In the genomic region with DNA sequence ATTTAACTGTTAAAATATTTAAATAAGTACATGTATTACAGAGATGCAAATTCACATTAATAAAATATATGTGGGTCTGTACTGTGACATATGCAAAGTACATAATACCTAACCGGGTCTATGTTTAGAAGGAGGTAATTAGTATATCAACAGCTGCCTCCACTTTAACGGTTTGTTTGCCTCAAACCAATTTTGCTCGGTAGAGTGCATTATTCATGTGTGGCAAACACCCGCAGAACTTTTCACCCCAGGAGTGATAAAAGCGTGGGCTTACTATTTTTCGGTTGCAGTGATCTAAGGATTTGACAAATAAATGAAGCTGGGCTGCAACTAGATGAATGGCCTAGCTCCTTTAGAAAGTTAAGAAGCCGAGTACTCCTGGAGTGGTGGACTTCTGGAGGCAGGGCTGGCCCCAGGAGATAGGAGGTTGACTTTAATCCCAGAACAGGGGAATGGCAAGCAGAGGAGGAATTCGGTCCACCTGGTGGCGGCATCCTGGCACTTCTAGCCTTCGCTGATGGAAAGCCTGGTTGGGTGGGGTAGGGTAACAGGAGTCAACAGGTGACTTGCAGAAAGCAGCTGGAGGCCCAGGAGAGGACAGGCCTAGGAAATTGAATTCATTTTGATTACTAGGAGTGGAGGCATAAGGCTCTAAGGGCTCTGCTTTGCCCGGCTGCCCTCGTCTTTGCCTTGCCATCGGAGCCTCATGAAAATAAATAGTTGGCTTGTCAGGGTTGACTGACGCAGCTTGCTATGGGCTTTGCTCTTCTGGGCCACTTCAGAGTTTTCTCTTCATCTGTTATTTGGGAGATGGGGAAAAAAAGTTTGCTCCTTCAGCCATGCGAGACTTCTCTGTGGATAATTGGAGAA, we compare ENCODE assay signal across 8 cellular contexts. TPM values are rescaled to one million over a fixed set of nuclear protein-coding genes. Genes with fewer than 3 reads are reported as not detected.
DNase-seq lines count a peak whose midpoint lies in the region; ATAC-seq, FAIRE-seq and TF ChIP-seq lines count a peak whose summit lies in the region.
"Had no signal": no experiment of that assay in that cellular context is flagged by ENCODE, and none has a peak within 500 bp of the region (broad histone marks: within the 10 kb centered on the region; RNA-seq: fewer than 3 reads in every experiment).

No MANE protein-coding gene starts in this region.

- H3K9me2 ChIP-seq in PC-9 (ENCODE audit: insufficient read depth) = no peaks in the 10 kb centered on the region

- no peak for TF ChIP-seq EP300 in stomach (IDR thresholded peaks at IDR 0.05)

- no peak overlapping the region for H2AFZ ChIP-seq in PC-9

- H4K20me1 ChIP-seq in PC-9 (ENCODE audit: insufficient read depth) = no peaks in the 10 kb centered on the region

- CTCF ChIA-PET in PC-9 (lab: Charles Lee) = interaction anchor here (0.6 to 1.2 kb wide), 6 partner anchors 8 to 149 kb away, joined by 3 to 6 read pairs (median 3); no protein-coding TSS in a partner anchor

- no peak for TF ChIP-seq POLR2A in stomach (IDR thresholded peaks at IDR 0.05)

- DNase-seq in GM18507 (ENCODE audit: extremely low spot score, insufficient read length, low read depth) = no peak
- DNase-seq in PC-9 = peak; percentile 75 to 79
- DNase-seq in stomach = peak; percentile 55
- no peak for DNase-seq in GDM1 (lab: John Stamatoyannopoulos, UW)
- DNase-seq in posterior vena cava (ENCODE audit: low spot score) = no peak

- H3K4me1 ChIP-seq in PC-9 (replicated peaks; ENCODE audit: insufficient read depth) (peaks cover 59% of the 10 kb centered on the region), stomach (peaks cover 15 to 83% (median 43%) of the 10 kb centered on the region in 4 donors)

- H3K27ac ChIP-seq in PC-9 = peak overlapping the region; percentile 74
- H3K27ac ChIP-seq in stomach = peak overlapping the region in 4 of 5 donors; percentile 4 to 93 (median 70)

- H3K4me3 ChIP-seq in PC-9 (peak overlapping the region; percentile 86), stomach (peak overlapping the region in 1 of 4 donors; percentile 15)

- H3K9me3 ChIP-seq in PC-9 (ENCODE audit: insufficient read depth, low read depth) (no peaks in the 10 kb centered on the region), stomach (no peaks in the 10 kb centered on the region)

- POLR2A ChIA-PET in PC-9 (lab: Charles Lee; ENCODE audit: unreplicated experiment) = interaction anchor here (0.6 kb wide), 1 partner anchor 87 kb away, joined by 3 read pairs; no protein-coding TSS in a partner anchor

- TF ChIP-seq CTCF in PC-9 (conservative IDR thresholded peaks at IDR 0.05) (peak; percentile 66), stomach (IDR thresholded peaks at IDR 0.05) (peak in 4 of 7 experiments; percentile 7 to 43 (median 14))

- H3K27me3 ChIP-seq in PC-9 (ENCODE audit: insufficient read depth, low read depth) (no peaks in the 10 kb centered on the region), stomach (peaks cover 0 to 3% (median 0%) of the 10 kb centered on the region in 3 donors)

- WGBS in stomach, 5 donors = 54 to 64% (median 60%) methylated on average over 15 of the region's 15 CpGs

- H3K79me2 ChIP-seq in PC-9 (ENCODE audit: low read depth) = peaks cover 78% of the 10 kb centered on the region

- H3K36me3 ChIP-seq in PC-9 (ENCODE audit: low read depth) (peaks cover 7% of the 10 kb centered on the region; the same call in 1 of the 2 replicates), stomach (no peaks in the 10 kb centered on the region)

- peak overlapping the region; percentile 84 for H3K4me2 ChIP-seq in PC-9

- FAIRE-seq in GM18507 (lab: Jason Lieb, UNC) = peak; percentile 49
- FAIRE-seq: islet of Langerhans had no signal

- intact Hi-C loops in PC-9 (cut with micrococcal nuclease; ENCODE audit: unreplicated experiment) = loop anchor here (1.0 to 10.0 kb wide), 5 partner anchors 10 to 221 kb away; no protein-coding TSS in a partner anchor
- intact Hi-C loops in stomach (cut with DNase I; ENCODE audit: low total_unique reads) = loop anchor here (10.0 kb wide), 1 partner anchor 89 kb away; no protein-coding TSS in a partner anchor
- intact Hi-C loops in posterior vena cava (cut with DNase I) = loop anchor here (10.0 kb wide), 2 partner anchors 219 to 551 kb away; no protein-coding TSS in a partner anchor

- H3F3A ChIP-seq in PC-9 (ENCODE audit: insufficient read depth, low read depth) = peaks cover 17% of the 10 kb centered on the region; the same call in 1 of the 2 replicates

- ATAC-seq in HG03558 (IDR thresholded peaks at IDR 0.05; ENCODE audit: extremely low read depth, unreplicated experiment) = peak; percentile 28
- ATAC-seq in esophagus mucosa = peak; percentile 63

- BruUV-seq in PC-9 (replicated peaks; lab: Mats Ljungman, UMichigan) = no TSS peak

RNA-seq across cellular contexts. Expression of a gene that starts 2.4 kb away (rescaled TPM):
- total RNA-seq in PC-9 (2021) (37.8 and 50.0 TPM in 2 replicates), esophagus mucosa (23.6 TPM), stomach (10 to 100 TPM in 3 of 5 donors, 1 to 10 TPM in 2; 4.6 to 38.8 (median 12.6) TPM), posterior vena cava (10 to 100 TPM; 26.6 to 27.7 TPM)
- polyA plus RNA-seq in stomach = 10 to 100 TPM in 1 of 3 donors, 1 to 10 TPM in 2; 2.4 to 10.7 (median 3.8) TPM

Comparison
In these comparisons a context has a peak if more than half of its experiments do, and no peak if none do; other contexts are left out.
1. DNase-seq: peak in PC-9 (2 of 2) and stomach (single experiment); none in GM18507 (single experiment), GDM1 (single experiment) and posterior vena cava (single experiment).